Comparison of ENCODE assay signal across 19 cellular contexts in genomic region chr5:151236888-151237287, GRCh38. TPM values are rescaled to one million over a fixed set of nuclear protein-coding genes. Genes with fewer than 3 reads are reported as not detected.
DNase-seq lines count a peak whose midpoint lies in the region; ATAC-seq and TF ChIP-seq lines count a peak whose summit lies in the region.
"Had no signal": no experiment of that assay in that cellular context is flagged by ENCODE, and none has a peak within 500 bp of the region (broad histone marks: within the 10 kb centered on the region; RNA-seq: fewer than 3 reads in every experiment).

No MANE protein-coding gene starts in this region.

- TF ChIP-seq CTCF in SU-DHL-6 (IDR thresholded peaks at IDR 0.05; ENCODE audit: insufficient read depth, low read length, poor library complexity, severe bottlenecking) (no peak), GM13976 (IDR thresholded peaks at IDR 0.05; ENCODE audit: borderline replicate concordance, control extremely low read depth, extremely low read depth, insufficient read depth, missing control alignments) (no peak)

- H4K20me1 ChIP-seq in Karpas-422 (ENCODE audit: insufficient read depth, low read depth, low read length), result no peaks in the 10 kb centered on the region
- no peaks in the 10 kb centered on the region for H4K20me1 ChIP-seq in SU-DHL-6 (ENCODE audit: low read depth, low read length)

- H3K9me2 ChIP-seq in Karpas-422 (replicated peaks; ENCODE audit: insufficient read depth, low read length) (no peaks in the 10 kb centered on the region), SU-DHL-6 (replicated peaks; ENCODE audit: insufficient read depth, low read length) (no peaks in the 10 kb centered on the region)

- H3K36me3 ChIP-seq in Karpas-422 (ENCODE audit: insufficient read depth, low read length) (no peaks in the 10 kb centered on the region), SU-DHL-6 (ENCODE audit: low read length) (no peaks in the 10 kb centered on the region), skeletal muscle tissue (ENCODE audit: control insufficient read depth in 3 of 3, insufficient read depth in 3 of 3, low read length in 3 of 3) (no peaks in the 10 kb centered on the region)
- H3K36me3 ChIP-seq: MG63 had no signal

- DNase-seq in NCI-H2171 treated with DMSO at 0.1 percent for 48 hours (lab: John Stamatoyannopoulos, UW), result peak; percentile 24
- no peak for DNase-seq in NCI-H2171 (lab: John Stamatoyannopoulos, UW)
- DNase-seq in Karpas-422, result no peak
- no peak for DNase-seq in GM13976 (ENCODE audit: low spot score)
- DNase-seq: 8988T, AML-193, MG63, NCI-H1417, NCI-H1694 treated with DMSO at 0.1 percent for 48 hours, NCI-H2081 treated with DMSO at 0.1 percent for 48 hours, NCI-H226, NCI-H526 treated with DMSO at 0.1 percent for 48 hours, PC-3, SHP77, SW 1271, T-helper 17 cell had no signal

- peaks cover 79% of the 10 kb centered on the region for H3F3A ChIP-seq in SU-DHL-6 (ENCODE audit: insufficient read depth)

- H3K9me3 ChIP-seq in Karpas-422 (ENCODE audit: low read length) (no peaks in the 10 kb centered on the region), SU-DHL-6 (ENCODE audit: insufficient read depth, low read length) (no peaks in the 10 kb centered on the region), skeletal muscle tissue (ENCODE audit: control insufficient read depth in 3 of 3, low read length in 3 of 3) (no peaks in the 10 kb centered on the region)
- H3K9me3 ChIP-seq: MG63 had no signal

- H3K27ac ChIP-seq in Karpas-422 (ENCODE audit: low read length) (peak overlapping the region; percentile 98), SU-DHL-6 (ENCODE audit: low read depth, low read length) (peak overlapping the region; percentile 99), skeletal muscle tissue (ENCODE audit: low read depth, low read length) (peak overlapping the region; percentile 92)

- H3K9ac ChIP-seq in Karpas-422 (ENCODE audit: low read length), result no peak overlapping the region
- peak overlapping the region; percentile 64; the same call in 1 of the 2 replicates for H3K9ac ChIP-seq in SU-DHL-6 (ENCODE audit: low read length)
- no peak overlapping the region for H3K9ac ChIP-seq in skeletal muscle tissue (ENCODE audit: low read depth in 1 of 3, low read length in 3 of 3)

- no peaks in the 10 kb centered on the region for H3K79me2 ChIP-seq in Karpas-422 (ENCODE audit: low read length)
- H3K79me2 ChIP-seq in SU-DHL-6 (ENCODE audit: insufficient read depth, low read length), result no peaks in the 10 kb centered on the region

- H2AFZ ChIP-seq in Karpas-422 (ENCODE audit: low read length) (no peak overlapping the region), SU-DHL-6 (ENCODE audit: low read depth, low read length, severe bottlenecking) (no peak overlapping the region)

- H3K4me1 ChIP-seq in Karpas-422 (ENCODE audit: low read length) (peaks cover 90% of the 10 kb centered on the region), skeletal muscle tissue (ENCODE audit: control insufficient read depth in 3 of 3, insufficient read depth in 3 of 3, low read length in 3 of 3) (peaks cover 20 to 40% (median 29%) of the 10 kb centered on the region in 3 donors)

- in situ Hi-C loops in GM13976 (cut with MboI; ENCODE audit: low sequenced_read_pairs, unreplicated experiment), result no loop called here

- no peaks in the 10 kb centered on the region for H3K27me3 ChIP-seq in Karpas-422 (ENCODE audit: low read length)
- H3K27me3 ChIP-seq in SU-DHL-6 (ENCODE audit: low read length), result no peaks in the 10 kb centered on the region
- H3K27me3 ChIP-seq in skeletal muscle tissue (ENCODE audit: control insufficient read depth in 3 of 3, insufficient read depth in 3 of 3, low read length in 3 of 3), result peaks cover 0 to 2% (median 0%) of the 10 kb centered on the region in 3 donors
- H3K27me3 ChIP-seq: MG63 had no signal

- no peak overlapping the region for H3K4me2 ChIP-seq in Karpas-422 (ENCODE audit: low read depth, low read length, poor library complexity, severe bottlenecking)
- peak overlapping the region; percentile 30 for H3K4me2 ChIP-seq in SU-DHL-6 (ENCODE audit: low read depth, low read length, poor library complexity, severe bottlenecking)

- no peak overlapping the region for H3K4me3 ChIP-seq in Karpas-422 (ENCODE audit: low read length)
- H3K4me3 ChIP-seq in SU-DHL-6 (ENCODE audit: insufficient read depth, low read length, poor library complexity, severe bottlenecking), result no peak overlapping the region
- H3K4me3 ChIP-seq in skeletal muscle tissue (ENCODE audit: low read length in 3 of 3), result no peak overlapping the region
- H3K4me3 ChIP-seq: MG63 had no signal

- no peak for ATAC-seq in HG02642 (IDR thresholded peaks at IDR 0.05; ENCODE audit: poor library complexity, unreplicated experiment)
- ATAC-seq: PC-3, T-helper 17 cell had no signal

RNA-seq across cellular contexts. Expression of gene CCDC69, which starts 13.0 kb away (rescaled TPM):
- 241 and 291 TPM in 2 replicates for total RNA-seq in Karpas-422 (2014; rRNA removed; shearing (Covaris generic); ENCODE audit: low replicate concordance)
- total RNA-seq in skeletal muscle tissue, result 21.9 TPM

RNA-seq across cellular contexts. Expression of gene GM2A, which starts 16.1 kb away (rescaled TPM):
- 132 and 133 TPM in 2 replicates for total RNA-seq in Karpas-422 (2014; rRNA removed; shearing (Covaris generic); ENCODE audit: low replicate concordance)
- total RNA-seq in skeletal muscle tissue, result 16.7 TPM

Comparison
In these comparisons a context has a peak if more than half of its experiments do, and no peak if none do; other contexts are left out.
1. RNA of gene CCDC69, which starts 13.0 kb away (total RNA-seq): 241 to 291 TPM in Karpas-422; 21.9 TPM in skeletal muscle tissue (single experiment); every median in the first group is over 10 times any median in the second.
2. Peak in every context shown above with its lines, with median percentiles within 50 percentile points of each other: H3K27ac ChIP-seq.